ENCODE assay signal across 21 cellular contexts in genomic region chr12:17214910-17215309, GRCh38.
A peak's percentile ranks its signal among the peaks of the same experiment; 100 is the strongest.
DNase-seq lines count a peak whose midpoint lies in the region; ATAC-seq, FAIRE-seq and TF ChIP-seq lines count a peak whose summit lies in the region.
"Had no signal": no experiment of that assay in that cellular context is flagged by ENCODE, and none has a peak within 500 bp of the region (broad histone marks: within the 10 kb centered on the region; RNA-seq: fewer than 3 reads in every experiment).

No MANE protein-coding gene starts in this region.

- H3K4me1 ChIP-seq in Peyer's patch = no peaks in the 10 kb centered on the region
- H3K4me1 ChIP-seq: SJCRH30 had no signal

- H3K36me3 Mint-ChIP-seq in WTC11 = no peaks in the 10 kb centered on the region
- H3K36me3 Mint-ChIP-seq: CD8-positive, alpha-beta memory T cell; IgD-negative memory B cell had no signal

- no peak for TF ChIP-seq CTCF in Peyer's patch (IDR thresholded peaks at IDR 0.05)
- no peak for TF ChIP-seq CTCF in WTC11 (IDR thresholded peaks at IDR 0.05)

- CTCF ChIA-PET in WTC11 (lab: Charles Lee) = no interaction called here

- H3K27ac ChIP-seq in Peyer's patch = no peak overlapping the region
- H3K27ac ChIP-seq: SJCRH30 had no signal

- H3K36me3 ChIP-seq in Peyer's patch = no peaks in the 10 kb centered on the region
- H3K36me3 ChIP-seq: SJCRH30 had no signal

- FAIRE-seq in GM18507 (lab: Jason Lieb, UNC) = peak; percentile 18
- FAIRE-seq: D721Med, GM12891 had no signal

- no peak overlapping the region for H3K4me3 Mint-ChIP-seq in WTC11
- H3K4me3 Mint-ChIP-seq: CD8-positive, alpha-beta memory T cell; GM23338; IgD-negative memory B cell had no signal

- POLR2A ChIA-PET in WTC11 (lab: Charles Lee) = no interaction called here

- no peak for DNase-seq in GM18507 (ENCODE audit: extremely low spot score, insufficient read length, low read depth)
- peak; percentile 41 for DNase-seq in kidney tubule cell (ENCODE audit: low spot score)
- no peak for DNase-seq in Peyer's patch
- DNase-seq in inferior parietal cortex (ENCODE audit: extremely low spot score) = no peak
- DNase-seq in WTC11 (ENCODE audit: low spot score) = no peak
- DNase-seq: C1 segment of cervical spinal cord; CD8-positive, alpha-beta memory T cell; Karpas-422; NCI-H1417 treated with DMSO at 0.1 percent for 48 hours; NCI-H187 treated with DMSO at 0.1 percent for 48 hours; NCI-H526; PC-3; SJCRH30 had no signal

- no peaks in the 10 kb centered on the region for H3K4me1 Mint-ChIP-seq in WTC11
- H3K4me1 Mint-ChIP-seq: CD8-positive, alpha-beta memory T cell; GM23338; IgD-negative memory B cell had no signal

- no peaks in the 10 kb centered on the region for H3K9me3 Mint-ChIP-seq in WTC11
- H3K9me3 Mint-ChIP-seq: GM23338 had no signal

- peak; percentile 65 for ATAC-seq in GM19467 (IDR thresholded peaks at IDR 0.05; ENCODE audit: unreplicated experiment)
- peak; percentile 48 for ATAC-seq in HG03432 (IDR thresholded peaks at IDR 0.05; ENCODE audit: unreplicated experiment)
- ATAC-seq in GM18858 (IDR thresholded peaks at IDR 0.05; ENCODE audit: unreplicated experiment) = no peak
- ATAC-seq in WTC11 = no peak
- ATAC-seq: GM23338, HCT116, PC-3 had no signal

- no peaks in the 10 kb centered on the region for H3K27me3 ChIP-seq in Peyer's patch
- H3K27me3 ChIP-seq: SJCRH30 had no signal

- H3K4me3 ChIP-seq in Peyer's patch = no peak overlapping the region
- H3K4me3 ChIP-seq: GM23338, SJCRH30 had no signal

- TF ChIP-seq POLR2A in Peyer's patch (IDR thresholded peaks at IDR 0.05) = no peak

- no peaks in the 10 kb centered on the region for H3K9me3 ChIP-seq in Peyer's patch
- H3K9me3 ChIP-seq: SJCRH30 had no signal

- no peaks in the 10 kb centered on the region for H3K27me3 Mint-ChIP-seq in WTC11 (ENCODE audit: low read depth)
- H3K27me3 Mint-ChIP-seq: CD8-positive, alpha-beta memory T cell; IgD-negative memory B cell had no signal

- H3K27ac Mint-ChIP-seq in WTC11 = no peak overlapping the region
- H3K27ac Mint-ChIP-seq: CD8-positive, alpha-beta memory T cell; IgD-negative memory B cell had no signal

TF ChIP-seq in WTC11, 78 proteins besides CTCF, POLR2A, EP300 and RAD21:
- TF ChIP-seq, protein P1, sequence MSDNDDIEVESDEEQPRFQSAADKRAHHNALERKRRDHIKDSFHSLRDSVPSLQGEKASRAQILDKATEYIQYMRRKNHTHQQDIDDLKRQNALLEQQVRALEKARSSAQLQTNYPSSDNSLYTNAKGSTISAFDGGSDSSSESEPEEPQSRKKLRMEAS (CRISPR knock-in tag; IDR thresholded peaks at IDR 0.05) = no peak

Comparison
In these comparisons a context has a peak if more than half of its experiments do, and no peak if none do; other contexts are left out.
1. ATAC-seq: peak in GM19467 (single experiment) and HG03432 (single experiment); none in GM18858 (single experiment) and WTC11 (single experiment).